8 cellular contexts compared by ENCODE assay signal in the genomic region with DNA sequence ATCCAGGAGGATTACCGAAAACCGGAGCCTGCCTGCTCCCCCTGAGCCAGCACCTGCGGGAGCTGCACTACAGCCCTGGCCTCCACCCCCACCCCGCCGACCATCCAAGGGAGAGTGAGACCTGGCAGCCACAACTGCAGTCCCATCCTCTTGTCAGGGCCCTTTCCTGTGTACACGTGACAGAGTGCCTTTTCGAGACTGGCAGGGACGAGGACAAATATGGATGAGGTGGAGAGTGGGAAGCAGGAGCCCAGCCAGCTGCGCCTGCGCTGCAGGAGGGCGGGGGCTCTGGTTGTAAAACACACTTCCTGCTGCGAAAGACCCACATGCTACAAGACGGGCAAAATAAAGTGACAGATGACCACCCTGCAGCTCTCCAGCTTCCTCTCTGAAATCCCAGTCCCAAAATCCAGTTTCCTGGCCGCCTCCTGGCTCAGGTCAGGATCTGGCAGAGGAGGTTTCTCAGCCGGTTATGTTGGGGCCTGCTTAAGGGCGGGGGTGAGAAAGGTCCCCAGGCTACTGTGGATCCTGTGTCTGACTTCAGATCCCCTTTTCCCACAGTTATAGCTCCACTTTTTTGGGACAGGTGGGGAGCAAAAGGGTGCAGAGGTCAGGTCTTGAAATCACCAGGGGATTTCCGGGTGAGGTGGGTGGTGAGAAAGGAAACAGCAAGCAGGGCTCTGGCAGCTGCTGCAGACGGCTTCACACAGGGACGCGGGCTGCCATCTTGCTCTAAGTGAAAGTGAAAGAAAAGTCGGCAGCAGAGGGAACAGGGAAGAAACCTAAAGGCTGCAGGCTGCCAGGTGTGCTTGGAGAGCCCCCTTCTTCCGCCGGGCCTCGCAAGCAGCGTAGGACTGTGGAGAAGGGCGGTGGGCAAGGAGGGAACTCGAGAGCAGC. TPM values are rescaled to one million over a fixed set of nuclear protein-coding genes. Genes with fewer than 3 reads are reported as not detected.
DNase-seq lines count a peak whose midpoint lies in the region; ATAC-seq, FAIRE-seq and TF ChIP-seq lines count a peak whose summit lies in the region.

A gene with protein sequence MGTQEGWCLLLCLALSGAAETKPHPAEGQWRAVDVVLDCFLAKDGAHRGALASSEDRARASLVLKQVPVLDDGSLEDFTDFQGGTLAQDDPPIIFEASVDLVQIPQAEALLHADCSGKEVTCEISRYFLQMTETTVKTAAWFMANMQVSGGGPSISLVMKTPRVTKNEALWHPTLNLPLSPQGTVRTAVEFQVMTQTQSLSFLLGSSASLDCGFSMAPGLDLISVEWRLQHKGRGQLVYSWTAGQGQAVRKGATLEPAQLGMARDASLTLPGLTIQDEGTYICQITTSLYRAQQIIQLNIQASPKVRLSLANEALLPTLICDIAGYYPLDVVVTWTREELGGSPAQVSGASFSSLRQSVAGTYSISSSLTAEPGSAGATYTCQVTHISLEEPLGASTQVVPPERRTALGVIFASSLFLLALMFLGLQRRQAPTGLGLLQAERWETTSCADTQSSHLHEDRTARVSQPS (plus strand): TSS at position 695 of the 897 bp plus-strand sequence. CDS start 207 bp downstream, outside the sequence.

- DNase-seq in Daoy (ENCODE audit: low read depth) (peak; percentile 93), H54 (ENCODE audit: insufficient read length, low spot score) (peak; percentile 74), NCI-H1048 (lab: John Stamatoyannopoulos, UW) (peak; percentile 57), T follicular helper cell (ENCODE audit: low read depth) (peak; percentile 75), adrenal gland (peak; percentile 84 to 95 (median 90)), heart left ventricle (peak; percentile 88 to 93 (median 90)), pons (ENCODE audit: low spot score) (peak; percentile 94), uterus (peak; percentile 82 to 83)

- ATAC-seq in heart left ventricle, result peak; percentile 91 to 96 (median 94)

- H3K27ac ChIP-seq in adrenal gland (peak within 1 kb of the TSS; percentile 92 to 98 (median 95)), heart left ventricle (peak within 1 kb of the TSS; percentile 90 to 100 (median 97)), uterus (peak within 1 kb of the TSS; percentile 92 to 98)

- H3K4me3 ChIP-seq in adrenal gland, result peak within 1 kb of the TSS; percentile 59 to 88 (median 84)
- H3K4me3 ChIP-seq in heart left ventricle, result peak within 1 kb of the TSS; percentile 40 to 99 (median 68)
- peak within 1 kb of the TSS; percentile 55 to 80 for H3K4me3 ChIP-seq in uterus

- H3K9me3 ChIP-seq in adrenal gland (replicated peaks in 1 of 3) (no peaks in the 10 kb centered on the region), heart left ventricle (no peaks in the 10 kb centered on the region), uterus (no peaks in the 10 kb centered on the region)

- 0 to 2% (median 1%) methylated on average over 18 to 27 of the region's 27 CpGs for WGBS in adrenal gland, 4 donors
- 2 to 7% (median 3%) methylated on average over 25 to 27 of the region's 27 CpGs for WGBS in heart left ventricle, 4 donors

- peak; percentile 53; the same call in 1 of the 2 replicates for TF ChIP-seq POLR2A in H54 (IDR thresholded peaks at IDR 0.05; ENCODE audit: low read depth, low read length)
- peak; percentile 49 to 75 for TF ChIP-seq POLR2A in adrenal gland (IDR thresholded peaks at IDR 0.05)
- TF ChIP-seq POLR2A in heart left ventricle (IDR thresholded peaks at IDR 0.05), result peak; percentile 19 to 64
- TF ChIP-seq POLR2A in uterus (IDR thresholded peaks at IDR 0.05), result peak; percentile 58 to 72

- H3K36me3 ChIP-seq in adrenal gland (replicated peaks in 1 of 2) (peaks cover 0 to 13% of the 10 kb centered on the region in 2 donors), heart left ventricle (peaks cover 0 to 46% (median 40%) of the 10 kb centered on the region in 9 donors), uterus (no peaks in the 10 kb centered on the region)

- no peaks in the 10 kb centered on the region for H3K27me3 ChIP-seq in adrenal gland
- H3K27me3 ChIP-seq in heart left ventricle, result no peaks in the 10 kb centered on the region
- H3K27me3 ChIP-seq in uterus, result no peaks in the 10 kb centered on the region

- H3K4me1 ChIP-seq in adrenal gland (replicated peaks in 1 of 2), result peaks cover 21 to 23% of the 10 kb centered on the region in 2 donors
- H3K4me1 ChIP-seq in heart left ventricle, result peaks cover 0 to 42% (median 25%) of the 10 kb centered on the region in 12 donors
- H3K4me1 ChIP-seq in uterus, result peaks cover 9 to 15% of the 10 kb centered on the region in 2 donors

- intact Hi-C loops in adrenal gland (cut with DNase I) (loop anchor here in 1 of 2 donors (5.0 kb wide), 1 partner anchor 64 kb away; no protein-coding TSS in a partner anchor), heart left ventricle (cut with DNase I) (loop anchor here in 1 of 10 donors (1.0 kb wide), 1 partner anchor 19 kb away; a partner anchor contains a TSS), uterus (cut with DNase I; ENCODE audit: low total_unique reads) (no loop called here)

- no peak for FAIRE-seq in H54 (lab: Jason Lieb, UNC)

- TF ChIP-seq CTCF in adrenal gland (IDR thresholded peaks at IDR 0.05) (no peak), heart left ventricle (IDR thresholded peaks at IDR 0.05) (no peak), uterus (IDR thresholded peaks at IDR 0.05) (peak in 1 of 4 experiments; percentile 10)

RNA-seq across cellular contexts. Expression of the gene that starts here (rescaled TPM):
- 4.0 and 10.9 TPM in 2 replicates for total RNA-seq in Daoy (2014; rRNA removed; shearing (Covaris generic))
- total RNA-seq in adrenal gland (10 to 100 TPM; 19.4 to 42.4 (median 35.7) TPM), heart left ventricle (10 to 100 TPM in 8 of 9 donors, 1 to 10 TPM in 1; 6.9 to 55.6 (median 14.1) TPM), uterus (10 to 100 TPM in 3 of 4 donors, 1 to 10 TPM in 1; 10.0 to 25.7 (median 17.1) TPM)
- polyA plus RNA-seq in adrenal gland (10 to 100 TPM; 13.8 to 41.6 (median 26.5) TPM), heart left ventricle (10 to 100 TPM in 1 of 2 donors, 1 to 10 TPM in 1; 5.4 to 10.2 TPM)

Comparison
In these comparisons a context has a peak if more than half of its experiments do, and no peak if none do; other contexts are left out.
1. Peak in every context shown above with its lines: DNase-seq, ATAC-seq, H3K4me3 ChIP-seq and H3K27ac ChIP-seq.